ENCODE assay signal across 8 cellular contexts in genomic region chr12:112900298-112901145, GRCh38. TPM values are rescaled to one million over a fixed set of nuclear protein-coding genes. Genes with fewer than 3 reads are reported as not detected.
A peak's percentile ranks its signal among the peaks of the same experiment; 100 is the strongest.
DNase-seq lines count a peak whose midpoint lies in the region; TF ChIP-seq lines count a peak whose summit lies in the region.

No MANE protein-coding gene starts in this region.

- peak; percentile 25 for TF ChIP-seq CTCF in coronary artery (IDR thresholded peaks at IDR 0.05)

- no peak overlapping the region for H3K4me3 ChIP-seq in coronary artery

- DNase-seq in 8988T (peak; percentile 43), GF-D8 (lab: John Stamatoyannopoulos, UW) (peak; percentile 9), NCI-H146 (lab: John Stamatoyannopoulos, UW) (peak; percentile 76), T-helper 9 cell (peak; percentile 7), coronary artery (ENCODE audit: low spot score) (no peak), mucosa of gallbladder (ENCODE audit: low spot score) (peak; percentile 48), cortex of kidney (lab: John Stamatoyannopoulos, UW) (no peak), occipital lobe (lab: John Stamatoyannopoulos, UW) (no peak)

- no peak overlapping the region for H3K27ac ChIP-seq in coronary artery

RNA-seq across cellular contexts. Expression of gene OAS1, which starts 6.2 kb away (rescaled TPM):
- 27.9 TPM for total RNA-seq in mucosa of gallbladder
- 2.5 TPM for total RNA-seq in occipital lobe

RNA-seq across cellular contexts. Expression of gene OAS3, which starts 37.8 kb away (rescaled TPM):
- total RNA-seq in mucosa of gallbladder (11.9 TPM), occipital lobe (1.6 TPM)

Comparison
In these comparisons a context has a peak if more than half of its experiments do, and no peak if none do; other contexts are left out.
1. DNase-seq: peak in 8988T (single experiment), GF-D8 (single experiment), NCI-H146 (single experiment), T-helper 9 cell (single experiment) and mucosa of gallbladder (single experiment); none in coronary artery (single experiment), cortex of kidney (single experiment) and occipital lobe (single experiment).